ENCODE assay signal across 15 cellular contexts in genomic region chr2:60957643-60958042, GRCh38. TPM values are rescaled to one million over a fixed set of nuclear protein-coding genes. Genes with fewer than 3 reads are reported as not detected.
A peak's percentile ranks its signal among the peaks of the same experiment; 100 is the strongest.
DNase-seq lines count a peak whose midpoint lies in the region; ATAC-seq and TF ChIP-seq lines count a peak whose summit lies in the region.
"Had no signal": no experiment of that assay in that cellular context is flagged by ENCODE, and none has a peak within 500 bp of the region (broad histone marks: within the 10 kb centered on the region; RNA-seq: fewer than 3 reads in every experiment).

No MANE protein-coding gene starts in this region.

- WGBS in suprapubic skin = 73% methylated on average over 3 of the region's 5 CpGs

- H3K27me3 ChIP-seq in suprapubic skin = no peaks in the 10 kb centered on the region
- H3K27me3 ChIP-seq: Peyer's patch had no signal

- ATAC-seq in omental fat pad (ENCODE audit: low FRiP score) = no peak
- ATAC-seq: lower lobe of right lung had no signal

- no peak for TF ChIP-seq POLR2A in suprapubic skin (IDR thresholded peaks at IDR 0.05)

- H3K36me3 ChIP-seq in suprapubic skin = no peaks in the 10 kb centered on the region

- DNase-seq in NCI-H524 treated with DMSO at 0.1 percent for 48 hours (lab: John Stamatoyannopoulos, UW) (peak; percentile 47), dermis microvascular lymphatic vessel endothelial cell (ENCODE audit: low read depth in 2 of 2) (peak; percentile 95 to 96), lung microvascular endothelial cell (ENCODE audit: low read depth in 2 of 2) (peak; percentile 67 to 97), suprapubic skin (ENCODE audit: low spot score in 2 of 2) (no peak), omental fat pad (ENCODE audit: low spot score) (no peak), GM13976 (ENCODE audit: low spot score) (no peak), glomerular visceral epithelial cell (ENCODE audit: extremely low spot score) (no peak)
- DNase-seq: activated CD4-positive, alpha-beta T cell treated with anti-CD3 and anti-CD28 coated beads, Interleukin-2, amount 10 ng/mL, durations not matched to agents 7 days and 5 days; activated naive CD4-positive, alpha-beta T cell treated with anti-CD3 and anti-CD28 coated beads, Interleukin-2, amount 10 ng/mL, durations not matched to agents 7 days and 5 days; Caco-2; lower lobe of right lung; MV-4-11; NCI-H2081 treated with DMSO at 0.1 percent for 48 hours; stimulated activated CD4-positive, alpha-beta T cell treated with anti-CD3 and anti-CD28 coated beads, Interleukin-2, amount 100 ng/mL, for 24 hours had no signal

- TF ChIP-seq CTCF in suprapubic skin (IDR thresholded peaks at IDR 0.05) (no peak), omental fat pad (IDR thresholded peaks at IDR 0.05) (no peak), GM13976 (IDR thresholded peaks at IDR 0.05; ENCODE audit: borderline replicate concordance, control extremely low read depth, extremely low read depth, insufficient read depth, missing control alignments) (no peak)

- H3K9me3 ChIP-seq in suprapubic skin = no peaks in the 10 kb centered on the region
- H3K9me3 ChIP-seq: Caco-2, lower lobe of right lung, Peyer's patch had no signal

- H3K4me3 ChIP-seq in suprapubic skin = no peak overlapping the region
- H3K4me3 ChIP-seq: lower lobe of right lung, Peyer's patch had no signal

- in situ Hi-C loops in GM13976 (cut with MboI; ENCODE audit: low sequenced_read_pairs, unreplicated experiment) = no loop called here

- H3K4me1 ChIP-seq in suprapubic skin = peaks cover 41% of the 10 kb centered on the region
- H3K4me1 ChIP-seq: Caco-2, lower lobe of right lung, Peyer's patch had no signal

- no peak for TF ChIP-seq EP300 in suprapubic skin (IDR thresholded peaks at IDR 0.05)

- peak overlapping the region; percentile 88 for H3K27ac ChIP-seq in suprapubic skin
- H3K27ac ChIP-seq: lower lobe of right lung had no signal

RNA-seq across cellular contexts. Expression of gene PEX13, which starts 59.9 kb away (rescaled TPM):
- 37.9 and 41.1 TPM in 2 replicates for total RNA-seq in dermis microvascular lymphatic vessel endothelial cell
- total RNA-seq in lung microvascular endothelial cell = 27.2 and 41.9 TPM in 2 replicates
- total RNA-seq in suprapubic skin = 10 to 100 TPM; 29.5 to 39.2 (median 34.8) TPM
- total RNA-seq in omental fat pad = 10 to 100 TPM; 13.6 to 30.1 (median 23.2) TPM

Comparison
In these comparisons a context has a peak if more than half of its experiments do, and no peak if none do; other contexts are left out.
1. DNase-seq: peak in NCI-H524 treated with DMSO at 0.1 percent for 48 hours (single experiment), dermis microvascular lymphatic vessel endothelial cell (2 of 2) and lung microvascular endothelial cell (2 of 2); none in suprapubic skin (0 of 2), omental fat pad (single experiment), GM13976 (single experiment) and glomerular visceral epithelial cell (single experiment).